In genomic region chr11:1340111-1340510, GRCh38 we compare ENCODE assay signal across 1 cellular context.
TF ChIP-seq lines count a peak whose summit lies in the region.

No MANE protein-coding gene starts in this region.

TF ChIP-seq in H1, 55 proteins besides CTCF, POLR2A, EP300 and RAD21:
- TF ChIP-seq HDAC6 (IDR thresholded peaks at IDR 0.05; ENCODE audit: low read depth, low read length), result no peak
- no peak for TF ChIP-seq ASH2L (IDR thresholded peaks at IDR 0.05; ENCODE audit: low read length)
- no peak for TF ChIP-seq CBX8 (IDR thresholded peaks at IDR 0.05; ENCODE audit: borderline replicate concordance, low read depth, low read length)
- TF ChIP-seq TEAD4 (IDR thresholded peaks at IDR 0.05; ENCODE audit: low read depth, low read length), result no peak
- TF ChIP-seq ATF2 (IDR thresholded peaks at IDR 0.05; ENCODE audit: low read length), result no peak
- TF ChIP-seq EZH2 (IDR thresholded peaks at IDR 0.05; ENCODE audit: low read depth, low read length, severe bottlenecking), result no peak
- no peak for TF ChIP-seq POLR2AphosphoS5 (IDR thresholded peaks at IDR 0.05; ENCODE audit: low read depth, low read length)
- no peak for TF ChIP-seq RXRA (IDR thresholded peaks at IDR 0.05; ENCODE audit: insufficient read depth, low read depth, low read length)
- no peak for TF ChIP-seq SRF (IDR thresholded peaks at IDR 0.05; ENCODE audit: low read depth, low read length)
- TF ChIP-seq YY1 (IDR thresholded peaks at IDR 0.05; ENCODE audit: low read depth, low read length), result no peak
- no peak for TF ChIP-seq SIN3A (conservative IDR thresholded peaks at IDR 0.05 in 1 of 2, IDR thresholded peaks at IDR 0.05 in 1 of 2; ENCODE audit: low read depth in 1 of 2, low read length in 2 of 2)
- no peak for TF ChIP-seq KDM5A (IDR thresholded peaks at IDR 0.05; ENCODE audit: low read length)
- no peak for TF ChIP-seq TCF12 (IDR thresholded peaks at IDR 0.05; ENCODE audit: low read depth, low read length)
